In genomic region chr1:234702342-234703000, GRCh38 we compare ENCODE assay signal across 18 cellular contexts.
DNase-seq lines count a peak whose midpoint lies in the region; ATAC-seq and TF ChIP-seq lines count a peak whose summit lies in the region.
"Had no signal": no experiment of that assay in that cellular context is flagged by ENCODE, and none has a peak within 500 bp of the region (broad histone marks: within the 10 kb centered on the region; RNA-seq: fewer than 3 reads in every experiment).

No MANE protein-coding gene starts in this region.

- H3K4me3 ChIP-seq in AG10803 (ENCODE audit: low read length) (no peak overlapping the region), left ventricle myocardium inferior (no peak overlapping the region), rectal smooth muscle tissue (ENCODE audit: low read length) (no peak overlapping the region), HAP-1 (no peak overlapping the region)
- H3K4me3 ChIP-seq: ascending aorta had no signal

- H3K27me3 ChIP-seq in left ventricle myocardium inferior (ENCODE audit: low read depth), result no peaks in the 10 kb centered on the region
- H3K27me3 ChIP-seq in rectal smooth muscle tissue (ENCODE audit: control insufficient read depth, insufficient read depth, low read length), result no peaks in the 10 kb centered on the region
- H3K27me3 ChIP-seq in HAP-1 (ENCODE audit: low read depth), result no peaks in the 10 kb centered on the region; the same call in 1 of the 2 replicates
- H3K27me3 ChIP-seq: ascending aorta had no signal

- H3K36me3 ChIP-seq in left ventricle myocardium inferior, result no peaks in the 10 kb centered on the region
- H3K36me3 ChIP-seq in rectal smooth muscle tissue (ENCODE audit: control insufficient read depth, insufficient read depth, low read length), result no peaks in the 10 kb centered on the region
- H3K36me3 ChIP-seq in HAP-1 (replicated peaks), result no peaks in the 10 kb centered on the region
- H3K36me3 ChIP-seq: ascending aorta had no signal

- no peak for ATAC-seq in activated T-helper 17 cell treated with anti-CD3 and anti-CD28 coated beads, Interleukin-2, amount 50 U/mL, for 72 hours (replicated peaks)

- no peaks in the 10 kb centered on the region for H3K9me3 ChIP-seq in left ventricle myocardium inferior (replicated peaks)
- no peaks in the 10 kb centered on the region for H3K9me3 ChIP-seq in HAP-1
- H3K9me3 ChIP-seq: ascending aorta had no signal

- H3K4me1 ChIP-seq in left ventricle myocardium inferior, result peaks cover 21% of the 10 kb centered on the region
- H3K4me1 ChIP-seq in rectal smooth muscle tissue (ENCODE audit: control insufficient read depth, insufficient read depth, low read length), result peaks cover 18% of the 10 kb centered on the region
- H3K4me1 ChIP-seq in HAP-1, result no peaks in the 10 kb centered on the region

- peaks cover 27% of the 10 kb centered on the region for H3K4me1 Mint-ChIP-seq in activated T-helper 17 cell treated with anti-CD3 and anti-CD28 coated beads, Interleukin-2, amount 50 U/mL, for 72 hours

- no peaks in the 10 kb centered on the region for H3K27me3 Mint-ChIP-seq in activated T-helper 17 cell treated with anti-CD3 and anti-CD28 coated beads, Interleukin-2, amount 50 U/mL, for 72 hours

- H3K9me3 Mint-ChIP-seq in activated T-helper 17 cell treated with anti-CD3 and anti-CD28 coated beads, Interleukin-2, amount 50 U/mL, for 72 hours, result no peaks in the 10 kb centered on the region

- intact Hi-C loops in left ventricle myocardium inferior (cut with micrococcal nuclease), result no loop called here

- H3K27ac ChIP-seq in left ventricle myocardium inferior (replicated peaks), result peak overlapping the region; percentile 77
- H3K27ac ChIP-seq in rectal smooth muscle tissue (ENCODE audit: low read depth, low read length), result peak overlapping the region; percentile 29
- H3K27ac ChIP-seq: epithelial cell of prostate, KMS-11 had no signal

- DNase-seq in AG10803 (ENCODE audit: low read depth) (peak; percentile 21), dermis blood vessel endothelial cell (peak; percentile 57), left ventricle myocardium inferior (peak; percentile 59), HAP-1 (ENCODE audit: low spot score in 2 of 2) (no peak), GM20000 (ENCODE audit: low spot score) (no peak), DMS79 treated with DMSO at 0.1 percent for 48 hours (lab: John Stamatoyannopoulos, UW) (no peak)
- DNase-seq: CD4-positive, CD25-positive, alpha-beta regulatory T cell; DMS79; midbrain; NCI-H1092; NCI-H2107; NCI-H524 treated with DMSO at 0.1 percent for 48 hours; nucleus accumbens had no signal

- in situ Hi-C loops in HAP-1 (cut with MboI; ENCODE audit: low sequenced_read_pairs), result no loop called here

- H3K4me3 Mint-ChIP-seq in activated T-helper 17 cell treated with anti-CD3 and anti-CD28 coated beads, Interleukin-2, amount 50 U/mL, for 72 hours, result no peak overlapping the region
- H3K4me3 Mint-ChIP-seq: CD4-positive, CD25-positive, alpha-beta regulatory T cell had no signal

- TF ChIP-seq CTCF in AG10803 (conservative IDR thresholded peaks at IDR 0.05; ENCODE audit: low read length) (no peak), left ventricle myocardium inferior (IDR thresholded peaks at IDR 0.05; ENCODE audit: borderline replicate concordance) (no peak), GM20000 (IDR thresholded peaks at IDR 0.05; ENCODE audit: extremely low read depth, missing control alignments) (no peak)

- H3K9ac ChIP-seq in rectal smooth muscle tissue (ENCODE audit: low read length), result no peak overlapping the region
- H3K9ac ChIP-seq: KMS-11 had no signal

- H3K36me3 Mint-ChIP-seq in activated T-helper 17 cell treated with anti-CD3 and anti-CD28 coated beads, Interleukin-2, amount 50 U/mL, for 72 hours (ENCODE audit: low read depth), result no peaks in the 10 kb centered on the region
- H3K36me3 Mint-ChIP-seq: CD4-positive, CD25-positive, alpha-beta regulatory T cell had no signal

- H3K27ac Mint-ChIP-seq in activated T-helper 17 cell treated with anti-CD3 and anti-CD28 coated beads, Interleukin-2, amount 50 U/mL, for 72 hours, result no peak overlapping the region
- H3K27ac Mint-ChIP-seq: CD4-positive, CD25-positive, alpha-beta regulatory T cell had no signal

Comparison
In these comparisons a context has a peak if more than half of its experiments do, and no peak if none do; other contexts are left out.
1. DNase-seq: peak in AG10803 (single experiment), dermis blood vessel endothelial cell (single experiment) and left ventricle myocardium inferior (single experiment); none in HAP-1 (0 of 2), GM20000 (single experiment) and DMS79 treated with DMSO at 0.1 percent for 48 hours (single experiment).